Comparison of ENCODE assay signal across 9 cellular contexts in the genomic region with DNA sequence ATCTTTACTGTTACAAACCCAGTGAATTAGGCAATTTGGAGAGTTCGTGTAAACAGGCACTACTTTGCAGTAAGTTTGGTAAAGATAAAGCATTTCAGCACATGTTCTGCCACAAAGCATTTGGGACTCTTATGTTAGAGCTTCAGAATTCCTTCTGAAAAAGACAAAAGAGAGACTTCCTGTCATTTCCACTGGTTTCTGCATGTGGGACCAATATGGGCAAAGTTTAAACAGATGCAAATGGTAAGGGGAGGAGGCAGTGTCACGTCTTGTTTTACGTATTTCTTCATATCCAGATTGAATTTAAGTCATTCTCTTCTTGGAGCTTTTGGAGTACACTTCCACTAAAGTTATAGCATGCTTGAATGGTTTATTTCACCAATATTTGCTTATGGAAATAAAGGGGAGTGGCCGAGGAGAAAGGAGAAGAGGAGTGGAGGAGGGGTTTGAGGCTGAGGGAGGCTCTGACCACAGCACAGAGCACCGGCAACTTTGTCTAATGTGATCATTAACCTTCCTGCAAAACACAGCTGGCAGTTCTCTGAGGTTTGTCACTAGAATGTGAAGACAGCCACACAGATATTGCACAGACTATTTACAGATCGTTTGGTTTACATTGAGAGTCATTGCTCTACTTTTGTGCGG. TPM values are rescaled to one million over a fixed set of nuclear protein-coding genes. Genes with fewer than 3 reads are reported as not detected.
DNase-seq lines count a peak whose midpoint lies in the region; ATAC-seq and TF ChIP-seq lines count a peak whose summit lies in the region.
"Had no signal": no experiment of that assay in that cellular context is flagged by ENCODE, and none has a peak within 500 bp of the region (broad histone marks: within the 10 kb centered on the region; RNA-seq: fewer than 3 reads in every experiment).

TSS of gene APELA (plus strand) at position 499 of the 645 bp plus-strand sequence. CDS start 154 bp downstream, outside the sequence.

- DNase-seq in Karpas-422 (peak; percentile 38), right lobe of liver (no peak), HCEC 1CT (no peak), NCI-H2107 (lab: John Stamatoyannopoulos, UW) (no peak), EL (no peak)
- no peak for DNase-seq in activated effector memory CD4-positive, alpha-beta T cell treated with Interleukin-2 at 50 U/mL for 16 hours

- CTCF ChIA-PET in HEK293 (lab: Yijun Ruan, JAX), result no interaction called here

- 4% methylated on average over 7 of the region's 7 CpGs for WGBS in right lobe of liver (ENCODE audit: insufficient coverage, low coverage, low lambda C conversion rate, missing lambda C conversion rate)

- H3K4me2 ChIP-seq in Karpas-422 (ENCODE audit: low read depth, low read length, poor library complexity, severe bottlenecking), result no peak within 1 kb of the TSS

- no peaks in the 10 kb centered on the region for H3K79me2 ChIP-seq in Karpas-422 (ENCODE audit: low read length)

- H2AFZ ChIP-seq in Karpas-422 (ENCODE audit: low read length), result no peak within 1 kb of the TSS

- POLR2A ChIA-PET in HEK293 (lab: Yijun Ruan, JAX), result no interaction called here

- no peak for TF ChIP-seq POLR2A in right lobe of liver (IDR thresholded peaks at IDR 0.05)

- H3K27ac ChIP-seq in HEK293 (ENCODE audit: extremely low read depth, low read depth, low read length) (no peak within 1 kb of the TSS), Karpas-422 (ENCODE audit: low read length) (no peak within 1 kb of the TSS), right lobe of liver (no peak within 1 kb of the TSS)
- H3K27ac ChIP-seq: HL-60 had no signal

- H3K9me3 ChIP-seq in HEK293 (ENCODE audit: control insufficient read depth, insufficient read depth, low read depth, low read length) (no peaks in the 10 kb centered on the region), Karpas-422 (ENCODE audit: low read length) (no peaks in the 10 kb centered on the region), right lobe of liver (no peaks in the 10 kb centered on the region)

- ATAC-seq in GM18867 (IDR thresholded peaks at IDR 0.05; ENCODE audit: unreplicated experiment), result peak; percentile 97
- peak; percentile 45 to 88 (median 62) for ATAC-seq in right lobe of liver

- no peaks in the 10 kb centered on the region for H4K20me1 ChIP-seq in Karpas-422 (ENCODE audit: insufficient read depth, low read depth, low read length)

- H3K4me3 ChIP-seq in HEK293 (ENCODE audit: low read depth, low read length) (no peak within 1 kb of the TSS), Karpas-422 (ENCODE audit: low read length) (no peak within 1 kb of the TSS), right lobe of liver (no peak within 1 kb of the TSS)

- H3K27me3 ChIP-seq in Karpas-422 (ENCODE audit: low read length) (no peaks in the 10 kb centered on the region; the same call in 1 of the 2 replicates), right lobe of liver (no peaks in the 10 kb centered on the region)

- H3K9me2 ChIP-seq in Karpas-422 (replicated peaks; ENCODE audit: insufficient read depth, low read length), result no peaks in the 10 kb centered on the region

- intact Hi-C loops in right lobe of liver (cut with DNase I), result no loop called here

- H3K36me3 ChIP-seq in HEK293 (ENCODE audit: control insufficient read depth in 2 of 2, insufficient read depth in 1 of 2, low read length in 2 of 2) (no peaks in the 10 kb centered on the region), Karpas-422 (ENCODE audit: insufficient read depth, low read length) (no peaks in the 10 kb centered on the region), right lobe of liver (no peaks in the 10 kb centered on the region)

- H3K4me1 ChIP-seq in HEK293 (ENCODE audit: control insufficient read depth, insufficient read depth, low read length) (no peaks in the 10 kb centered on the region), Karpas-422 (ENCODE audit: low read length) (peaks cover 8% of the 10 kb centered on the region), right lobe of liver (no peaks in the 10 kb centered on the region)

- TF ChIP-seq CTCF in HEK293 (tag by site-specific recombination; IDR thresholded peaks at IDR 0.05), result no peak
- TF ChIP-seq CTCF in right lobe of liver (IDR thresholded peaks at IDR 0.05), result no peak

- no peak within 1 kb of the TSS for H3K9ac ChIP-seq in Karpas-422 (ENCODE audit: low read length)

TF ChIP-seq in HEK293, 187 proteins besides CTCF, POLR2A, EP300 and RAD21:
- TF ChIP-seq ZNF596 (tag by site-specific recombination; IDR thresholded peaks at IDR 0.05) (no peak), ZSCAN16 (tag by site-specific recombination; IDR thresholded peaks at IDR 0.05) (peak; percentile 88)
TF ChIP-seq in HEK293: peak in this region for 1.

RNA-seq across cellular contexts. Expression of gene APELA, which starts in this region (rescaled TPM):
- not detected in 2 replicates for total RNA-seq in Karpas-422 (2014; rRNA removed; shearing (Covaris generic); ENCODE audit: low replicate concordance)
- not detected for total RNA-seq in right lobe of liver

Comparison
In these comparisons a context has a peak if more than half of its experiments do, and no peak if none do; other contexts are left out.
1. Peak in DNase-seq in Karpas-422; RNA of the gene not detected or under 1 TPM.
2. Peak in ATAC-seq in right lobe of liver; RNA of the gene not detected or under 1 TPM.